In the genomic region with DNA sequence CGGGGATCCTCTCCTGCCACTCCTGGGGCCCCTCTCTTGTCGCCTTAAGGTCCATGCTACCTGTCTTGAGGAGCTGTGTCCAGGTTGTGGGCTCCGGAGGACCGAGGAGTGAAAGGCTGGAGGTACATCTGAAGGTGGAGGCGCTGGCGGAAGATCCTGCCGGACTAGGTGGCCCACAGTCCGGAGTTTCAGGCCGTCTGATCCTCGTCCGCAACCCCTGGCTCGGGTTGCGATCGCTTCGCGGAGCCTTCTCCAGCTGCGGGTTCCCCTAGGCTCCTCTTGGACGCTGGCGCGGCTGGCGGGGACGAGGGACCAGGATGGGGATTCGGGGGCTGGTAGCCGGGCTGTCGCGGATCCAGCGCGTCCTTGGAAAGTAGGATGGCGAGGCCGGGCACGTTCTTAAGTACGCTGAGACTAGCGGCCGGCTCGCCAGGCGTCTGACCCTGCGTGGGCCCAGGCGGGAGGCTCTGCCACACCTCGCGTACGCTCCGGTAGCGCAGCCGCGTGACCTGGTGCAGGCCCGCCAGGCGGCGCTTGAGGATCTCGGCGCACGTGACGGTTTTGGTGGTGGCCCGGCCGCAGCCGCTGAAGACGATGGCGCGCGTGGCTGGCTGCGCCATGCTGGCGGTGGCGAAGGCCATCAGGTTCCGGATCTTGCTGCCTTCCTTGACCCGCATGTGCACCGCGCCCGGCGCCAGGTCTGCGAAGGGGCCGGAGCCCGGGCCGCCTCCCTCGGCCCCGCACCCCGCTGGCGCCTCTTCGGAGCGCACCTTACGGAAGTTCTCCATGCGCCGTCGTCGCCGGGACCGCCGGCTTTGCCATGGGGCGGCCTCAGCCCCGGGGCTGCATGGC, we compare ENCODE assay signal across 7 cellular contexts. TPM values are rescaled to one million over a fixed set of nuclear protein-coding genes. Genes with fewer than 3 reads are reported as not detected.
DNase-seq lines count a peak whose midpoint lies in the region; ATAC-seq and TF ChIP-seq lines count a peak whose summit lies in the region.

No MANE protein-coding gene starts in this region.

- CTCF ChIA-PET in OCI-LY7 (lab: Charles Lee; ENCODE audit: unreplicated experiment), result no interaction called here

- intact Hi-C loops in OCI-LY7 (cut with micrococcal nuclease; ENCODE audit: unreplicated experiment) (loop anchor here (5.0 kb wide), 1 partner anchor 246 kb away; a partner anchor contains a TSS), ovary (cut with DNase I) (loop anchor here in 3 of 4 donors (5.0 to 10.0 kb wide), 4 partner anchors 66 to 251 kb away; a partner anchor contains a TSS)

- H3K27me3 ChIP-seq in ovary, result no peaks in the 10 kb centered on the region
- H3K27me3 ChIP-seq in tibial nerve, result peaks cover 0 to 23% of the 10 kb centered on the region in 2 donors

- H3K4me1 ChIP-seq in OCI-LY7 (ENCODE audit: insufficient read depth, low read length, poor library complexity, severe bottlenecking) (peaks cover 53% of the 10 kb centered on the region), ovary (ENCODE audit: insufficient read depth) (peaks cover 3% of the 10 kb centered on the region), tibial nerve (peaks cover 0 to 59% (median 20%) of the 10 kb centered on the region in 4 donors)

- POLR2A ChIA-PET in OCI-LY7 (lab: Charles Lee), result interaction anchor here (0.5 kb wide), 1 partner anchor 131 kb away, joined by 3 read pairs; no protein-coding TSS in a partner anchor

- no peaks in the 10 kb centered on the region for H4K20me1 ChIP-seq in OCI-LY7 (ENCODE audit: insufficient read depth, low read length)

- BruUV-seq in OCI-LY7 (replicated peaks; lab: Mats Ljungman, UMichigan), result no TSS peak

- TF ChIP-seq EP300 in ovary (IDR thresholded peaks at IDR 0.05) (no peak), tibial nerve (IDR thresholded peaks at IDR 0.05) (peak in 1 of 2 donors; percentile 64)

- H3K4me3 ChIP-seq in OCI-LY7 (ENCODE audit: low read depth, low read length, poor library complexity, severe bottlenecking) (peak overlapping the region; percentile 65), ovary (peak overlapping the region; percentile 56), tibial nerve (peak overlapping the region; percentile 53 to 79 (median 71))

- WGBS in ovary, 3 donors, result 2 to 5% (median 3%) methylated on average over 66 to 88 of the region's 88 CpGs
- 24 to 30% methylated on average over 25 to 35 of the region's 88 CpGs for WGBS in tibial nerve, 2 donors

- peak; percentile 45 for TF ChIP-seq CTCF in OCI-LY7 (conservative IDR thresholded peaks at IDR 0.05; ENCODE audit: low read length)
- TF ChIP-seq CTCF in ovary (IDR thresholded peaks at IDR 0.05), result peak in 2 of 3 donors; percentile 74 to 75
- TF ChIP-seq CTCF in tibial nerve (IDR thresholded peaks at IDR 0.05), result peak; percentile 33 to 73 (median 50)

- ATAC-seq in GM18505 (IDR thresholded peaks at IDR 0.05; ENCODE audit: unreplicated experiment) (peak; percentile 38), HG02938 (IDR thresholded peaks at IDR 0.05; ENCODE audit: unreplicated experiment) (peak; percentile 33)

- peak overlapping the region; percentile 74 for H2AFZ ChIP-seq in OCI-LY7 (ENCODE audit: low read length)

- no peaks in the 10 kb centered on the region for H3K36me3 ChIP-seq in OCI-LY7 (ENCODE audit: insufficient read depth, low read length)
- H3K36me3 ChIP-seq in ovary, result no peaks in the 10 kb centered on the region
- no peaks in the 10 kb centered on the region for H3K36me3 ChIP-seq in tibial nerve

- no peaks in the 10 kb centered on the region for H3K9me2 ChIP-seq in OCI-LY7 (ENCODE audit: insufficient read depth, low read length)

- H3K27ac ChIP-seq in OCI-LY7 (ENCODE audit: low read depth, low read length, poor library complexity, severe bottlenecking) (no peak overlapping the region), ovary (peak overlapping the region; percentile 50 to 89), tibial nerve (peak overlapping the region; percentile 18 to 94 (median 86))

- H3K79me2 ChIP-seq in OCI-LY7 (ENCODE audit: insufficient read depth, low read depth, low read length), result no peaks in the 10 kb centered on the region

- peak overlapping the region; percentile 89 for H3K4me2 ChIP-seq in OCI-LY7 (ENCODE audit: low read length)

- TF ChIP-seq POLR2A in GM18505 (IDR thresholded peaks at IDR 0.05; ENCODE audit: borderline replicate concordance, extremely low read depth, insufficient read depth, insufficient read length), result no peak
- no peak for TF ChIP-seq POLR2A in ovary (IDR thresholded peaks at IDR 0.05)
- TF ChIP-seq POLR2A in tibial nerve (IDR thresholded peaks at IDR 0.05), result no peak

- DNase-seq in OCI-LY7 (ENCODE audit: low spot score), result peak; percentile 30
- peak; percentile 71 for DNase-seq in activated naive CD4-positive, alpha-beta T cell treated with Interleukin-2 at 50 U/mL for 16 hours
- DNase-seq in globus pallidus (ENCODE audit: low spot score), result peak; percentile 40
- DNase-seq in ovary, result peak; percentile 81 to 88 (median 84)
- DNase-seq in tibial nerve (ENCODE audit: low spot score in 2 of 2), result peak; percentile 55 to 71

- H3K9me3 ChIP-seq in OCI-LY7 (ENCODE audit: low read length) (no peaks in the 10 kb centered on the region), ovary (no peaks in the 10 kb centered on the region), tibial nerve (no peaks in the 10 kb centered on the region)

RNA-seq across cellular contexts. Expression of a gene that starts 0.6 kb away (rescaled TPM):
- total RNA-seq in OCI-LY7 (2014; rRNA removed; shearing (Covaris generic)), result 2.6 and 3.0 TPM in 2 replicates
- total RNA-seq in OCI-LY7 (2022), result 1.8 and 2.2 TPM in 2 replicates
- 10 to 100 TPM; 13.6 to 41.2 (median 28.6) TPM for total RNA-seq in ovary
- polyA plus RNA-seq in ovary, result 10 to 100 TPM; 16.0 to 17.3 TPM
- total RNA-seq in tibial nerve, result 10 to 100 TPM; 10.1 to 15.9 (median 13.0) TPM

RNA-seq across cellular contexts. Expression of a gene that starts 18.1 kb away (rescaled TPM):
- total RNA-seq in OCI-LY7 (2014; rRNA removed; shearing (Covaris generic)), result 87.2 and 168 TPM in 2 replicates
- total RNA-seq in OCI-LY7 (2022) (364 and 391 TPM in 2 replicates), ovary (10 to 100 TPM; 24.8 to 91.3 (median 73.9) TPM), tibial nerve (10 to 100 TPM; 27.8 to 51.3 (median 32.1) TPM)
- polyA plus RNA-seq in ovary, result 100 to 1,000 TPM in 1 of 2 donors, 10 to 100 TPM in 1; 86.2 to 158 TPM

RNA-seq across cellular contexts. Expression of a gene that starts 39.3 kb away (rescaled TPM):
- total RNA-seq in OCI-LY7 (2014; rRNA removed; shearing (Covaris generic)), result 18.6 and 29.4 TPM in 2 replicates
- total RNA-seq in OCI-LY7 (2022) (43.7 and 51.6 TPM in 2 replicates), ovary (10 to 100 TPM in 1 of 7 donors, 1 to 10 TPM in 6; 2.6 to 10.1 (median 5.7) TPM), tibial nerve (10 to 100 TPM in 2 of 4 donors, 1 to 10 TPM in 2; 1.5 to 14.1 (median 8.8) TPM)
- 10 to 100 TPM in 1 of 2 donors, 1 to 10 TPM in 1; 4.6 to 17.8 TPM for polyA plus RNA-seq in ovary

RNA-seq across cellular contexts. Expression of a gene that starts 49.4 kb away (rescaled TPM):
- total RNA-seq in OCI-LY7 (2014; rRNA removed; shearing (Covaris generic)), result 50.9 and 52.3 TPM in 2 replicates
- 62.8 and 67.6 TPM in 2 replicates for total RNA-seq in OCI-LY7 (2022)
- 100 to 1,000 TPM in 1 of 7 donors, 10 to 100 TPM in 6; 31.0 to 125 (median 67.4) TPM for total RNA-seq in ovary
- polyA plus RNA-seq in ovary, result 10 to 100 TPM; 35.1 to 67.9 TPM
- total RNA-seq in tibial nerve, result 10 to 100 TPM; 59.4 to 84.6 (median 80.7) TPM

Comparison
In these comparisons a context has a peak if more than half of its experiments do, and no peak if none do; other contexts are left out.
1. DNase-seq: peak in every context shown above with its lines; median percentile 84 in ovary; 71 in activated naive CD4-positive, alpha-beta T cell treated with Interleukin-2 at 50 U/mL for 16 hours; 63 in tibial nerve; 40 in globus pallidus; 30 in OCI-LY7.